33 cellular contexts compared by ENCODE assay signal in genomic region chr22:42678894-42679293, GRCh38. TPM values are rescaled to one million over a fixed set of nuclear protein-coding genes. Genes with fewer than 3 reads are reported as not detected.
"Had no signal": no experiment of that assay in that cellular context is flagged by ENCODE, and none has a peak within 500 bp of the region (broad histone marks: within the 10 kb centered on the region; RNA-seq: fewer than 3 reads in every experiment).

No MANE protein-coding gene starts in this region.

- H3K4me1 Mint-ChIP-seq: activated CD4-positive, alpha-beta memory T cell treated with anti-CD3 and anti-CD28 coated beads, Interleukin-2, amount 10 ng/mL, durations not matched to agents 7 days and 5 days; activated CD4-positive, alpha-beta T cell treated with anti-CD3 and anti-CD28 coated beads, Interleukin-2, amount 10 ng/mL, durations not matched to agents 7 days and 5 days; activated T-helper 17 cell treated with anti-CD3 and anti-CD28 coated beads, Interleukin-2, amount 50 U/mL, for 72 hours; T-helper 17 cell had no signal

- H3K27ac ChIP-seq: brain microvascular endothelial cell, foreskin keratinocyte, WERI-Rb-1 had no signal

- H3K36me3 ChIP-seq: brain microvascular endothelial cell, esophagus muscularis mucosa, gastrocnemius medialis, WERI-Rb-1 had no signal

- H3K36me3 Mint-ChIP-seq: activated naive CD8-positive, alpha-beta T cell had no signal

- H3K27me3 ChIP-seq: brain microvascular endothelial cell, esophagus muscularis mucosa, foreskin keratinocyte, gastrocnemius medialis had no signal

- DNase-seq: activated CD4-positive, alpha-beta memory T cell treated with anti-CD3 and anti-CD28 coated beads, Interleukin-2, amount 10 ng/mL, durations not matched to agents 7 days and 5 days; activated CD4-positive, alpha-beta T cell treated with anti-CD3 and anti-CD28 coated beads for 4 hours; activated CD4-positive, alpha-beta T cell treated with anti-CD3 and anti-CD28 coated beads, Interleukin-2, amount 10 ng/mL, durations not matched to agents 7 days and 5 days; activated CD4-positive, alpha-beta T cell treated with anti-CD3 and anti-CD28 coated beads, Interleukin-2, amount 50 U/mL, for 4 hours; activated CD4-positive, CD25-positive, alpha-beta regulatory T cell; activated CD4-positive, CD25-positive, alpha-beta regulatory T cell treated with anti-CD3 and anti-CD28 coated beads, Interleukin-2, amount 50 U/mL, for 72 hours; activated CD8-positive, alpha-beta memory T cell treated with anti-CD3 and anti-CD28 coated beads for 24 hours; activated effector memory CD4-positive, alpha-beta T cell treated with Interleukin-2 at 50 U/mL for 16 hours; activated gamma-delta T cell treated with Interleukin-2 at 50 U/mL for 16 hours; activated naive CD4-positive, alpha-beta T cell treated with anti-CD3 and anti-CD28 coated beads, Interleukin-2, amount 50 U/mL, for 16 hours; activated naive CD4-positive, alpha-beta T cell treated with Interleukin-2 at 50 U/mL for 16 hours; activated T-cell treated with anti-CD3 and anti-CD28 coated beads, Interleukin-2, amount 50 U/mL, for 4 hours; amniotic stem cell; anterior cingulate cortex; brain microvascular endothelial cell; caudate nucleus; cortex of kidney; dermis blood vessel endothelial cell; effector CD4-positive, alpha-beta T cell; effector memory CD8-positive, alpha-beta T cell; erythroblast; foreskin keratinocyte; gastrocnemius medialis; glutamatergic neuron; T-helper 1 cell; T-helper 17 cell; T1000; WERI-Rb-1 had no signal

- H3K27me3 Mint-ChIP-seq: activated CD4-positive, alpha-beta T cell treated with anti-CD3 and anti-CD28 coated beads, Interleukin-2, amount 10 ng/mL, durations not matched to agents 7 days and 5 days; activated naive CD8-positive, alpha-beta T cell; activated T-helper 17 cell treated with anti-CD3 and anti-CD28 coated beads, Interleukin-2, amount 50 U/mL, for 72 hours had no signal

- H3K4me3 ChIP-seq: esophagus muscularis mucosa, gastrocnemius medialis had no signal

- H3K9me3 ChIP-seq: esophagus muscularis mucosa, gastrocnemius medialis had no signal

- H3K4me3 Mint-ChIP-seq: activated CD4-positive, alpha-beta memory T cell treated with anti-CD3 and anti-CD28 coated beads, Interleukin-2, amount 10 ng/mL, durations not matched to agents 7 days and 5 days; activated CD4-positive, alpha-beta T cell treated with anti-CD3 and anti-CD28 coated beads, Interleukin-2, amount 10 ng/mL, durations not matched to agents 7 days and 5 days; activated naive CD8-positive, alpha-beta T cell; activated T-cell treated with anti-CD3 and anti-CD28 coated beads, Interleukin-2, amount 50 U/mL, for 4 hours; activated T-helper 17 cell treated with anti-CD3 and anti-CD28 coated beads, Interleukin-2, amount 50 U/mL, for 72 hours; effector memory CD8-positive, alpha-beta T cell; T-helper 17 cell; T-helper 2 cell treated with Interferon-gamma antibody and Interleukin-4, amounts not matched to agents 5 μg/mL and 100 μg/mL, for 36 hours had no signal

- H3K27ac Mint-ChIP-seq: activated CD4-positive, alpha-beta memory T cell treated with anti-CD3 and anti-CD28 coated beads, Interleukin-2, amount 10 ng/mL, durations not matched to agents 7 days and 5 days; activated CD4-positive, alpha-beta T cell treated with anti-CD3 and anti-CD28 coated beads, Interleukin-2, amount 10 ng/mL, durations not matched to agents 7 days and 5 days; activated naive CD8-positive, alpha-beta T cell; activated T-helper 17 cell treated with anti-CD3 and anti-CD28 coated beads, Interleukin-2, amount 50 U/mL, for 72 hours; effector memory CD8-positive, alpha-beta T cell; T-helper 17 cell; T-helper 2 cell treated with Interferon-gamma antibody and Interleukin-4, amounts not matched to agents 5 μg/mL and 100 μg/mL, for 36 hours had no signal

RNA-seq across cellular contexts. Expression of gene ATP5MGL, which starts 38.5 kb away (rescaled TPM):
- total RNA-seq: dermis blood vessel endothelial cell, esophagus muscularis mucosa, gastrocnemius medialis had no signal
- polyA plus RNA-seq: adipose tissue, foreskin keratinocyte had no signal

RNA-seq across cellular contexts. Expression of gene A4GALT, which starts 41.8 kb away (rescaled TPM):
- total RNA-seq: activated T-cell treated with anti-CD3 and anti-CD28 coated beads, Interleukin-2, amount 50 U/mL, for 4 hours; T-helper 17 cell had no signal
